In the genomic region with DNA sequence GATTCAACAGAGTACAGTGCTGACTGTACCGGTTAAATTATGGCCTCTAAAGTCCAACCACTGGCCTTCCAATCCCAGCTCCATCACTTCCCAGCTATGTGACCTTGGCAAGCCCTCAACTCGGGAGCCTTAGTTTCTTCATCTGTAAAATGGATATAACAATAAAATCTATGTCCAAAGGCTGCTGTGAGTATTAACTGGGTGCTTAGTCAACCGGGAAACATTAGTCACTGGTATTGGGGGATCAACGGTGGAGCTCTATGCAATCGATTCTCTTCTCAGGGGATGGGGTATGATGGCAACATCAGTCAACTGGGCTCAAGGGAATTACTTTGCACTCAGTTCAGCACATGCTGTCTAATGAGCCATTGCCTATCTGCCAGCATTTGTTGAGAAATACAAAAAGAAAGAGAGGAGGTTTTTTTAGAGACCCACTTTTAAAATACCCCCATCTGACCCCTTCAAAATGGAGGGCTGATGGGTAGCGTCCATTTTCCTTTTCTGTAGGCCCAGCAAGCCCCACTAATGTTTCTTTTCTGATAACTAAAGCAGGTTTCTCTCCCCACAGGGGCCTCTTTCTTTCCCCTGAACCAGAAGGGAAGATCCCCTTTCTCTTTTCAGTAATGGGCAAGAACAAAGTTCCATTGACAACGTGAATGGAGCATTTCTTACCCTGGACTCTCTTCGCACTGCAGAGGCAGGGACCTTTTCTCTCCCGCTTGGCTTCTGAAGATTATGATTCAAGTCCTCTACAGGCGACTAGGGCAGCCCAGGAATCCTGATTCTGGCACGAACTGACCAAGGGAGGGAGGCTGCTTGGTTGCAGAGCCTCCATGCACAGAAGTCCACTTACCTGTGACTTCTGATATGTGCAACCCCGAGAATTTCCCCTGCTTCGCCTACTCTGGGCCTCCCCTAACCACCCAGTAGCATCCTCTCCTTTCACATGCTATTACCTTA, we compare ENCODE assay signal across 1 cellular context.
TF ChIP-seq lines count a peak whose summit lies in the region.

No MANE protein-coding gene starts in this region.

TF ChIP-seq in K562, 482 proteins besides CTCF, POLR2A, EP300 and RAD21 (continued from another document):
- TF ChIP-seq, protein P1, sequence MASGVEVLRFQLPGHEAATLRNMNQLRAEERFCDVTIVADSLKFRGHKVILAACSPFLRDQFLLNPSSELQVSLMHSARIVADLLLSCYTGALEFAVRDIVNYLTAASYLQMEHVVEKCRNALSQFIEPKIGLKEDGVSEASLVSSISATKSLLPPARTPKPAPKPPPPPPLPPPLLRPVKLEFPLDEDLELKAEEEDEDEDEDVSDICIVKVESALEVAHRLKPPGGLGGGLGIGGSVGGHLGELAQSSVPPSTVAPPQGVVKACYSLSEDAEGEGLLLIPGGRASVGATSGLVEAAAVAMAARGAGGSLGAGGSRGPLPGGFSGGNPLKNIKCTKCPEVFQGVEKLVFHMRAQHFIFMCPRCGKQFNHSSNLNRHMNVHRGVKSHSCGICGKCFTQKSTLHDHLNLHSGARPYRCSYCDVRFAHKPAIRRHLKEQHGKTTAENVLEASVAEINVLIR (CRISPR knock-in tag; IDR thresholded peaks at IDR 0.05), result no peak
